In genomic region chr7:32888505-32888904, GRCh38 we compare ENCODE assay signal across 13 cellular contexts. TPM values are rescaled to one million over a fixed set of nuclear protein-coding genes. Genes with fewer than 3 reads are reported as not detected.
DNase-seq lines count a peak whose midpoint lies in the region; ATAC-seq and TF ChIP-seq lines count a peak whose summit lies in the region.
"Had no signal": no experiment of that assay in that cellular context is flagged by ENCODE, and none has a peak within 500 bp of the region (broad histone marks: within the 10 kb centered on the region; RNA-seq: fewer than 3 reads in every experiment).

No MANE protein-coding gene starts in this region.

- H3K27ac Mint-ChIP-seq in activated CD4-positive, alpha-beta T cell treated with anti-CD3 and anti-CD28 coated beads, Interleukin-2, amount 10 ng/mL, durations not matched to agents 7 days and 5 days = peak overlapping the region; percentile 70
- H3K27ac Mint-ChIP-seq in stimulated activated effector memory CD8-positive, alpha-beta T cell treated with anti-CD3 and anti-CD28 coated beads, Interleukin-12 subunit alpha, Interleukin-12 subunit beta, amount 100 ng/mL, for 72 hours = peak overlapping the region; percentile 99

- no peaks in the 10 kb centered on the region for H3K27me3 Mint-ChIP-seq in activated CD4-positive, alpha-beta T cell treated with anti-CD3 and anti-CD28 coated beads, Interleukin-2, amount 10 ng/mL, durations not matched to agents 7 days and 5 days

- CTCF ChIA-PET in activated CD4-positive, alpha-beta T cell treated with anti-CD3 and anti-CD28 coated beads, Interleukin-2, amount 10 ng/mL, durations not matched to agents 7 days and 5 days (lab: Charles Lee) = interaction anchor here (1.0 to 1.8 kb wide), 3 partner anchors 14 to 30 kb away, joined by 3 to 6 read pairs (median 3); no protein-coding TSS in a partner anchor
- CTCF ChIA-PET in Panc1 (lab: Charles Lee) = no interaction called here

- peak overlapping the region; percentile 57 for H3K4me3 Mint-ChIP-seq in activated CD4-positive, alpha-beta T cell treated with anti-CD3 and anti-CD28 coated beads, Interleukin-2, amount 10 ng/mL, durations not matched to agents 7 days and 5 days
- H3K4me3 Mint-ChIP-seq in stimulated activated effector memory CD8-positive, alpha-beta T cell treated with anti-CD3 and anti-CD28 coated beads, Interleukin-12 subunit alpha, Interleukin-12 subunit beta, amount 100 ng/mL, for 72 hours = peak overlapping the region; percentile 94

- H3K4me1 ChIP-seq in Panc1 (ENCODE audit: control insufficient read depth, insufficient read depth, low read length) = peaks cover 46% of the 10 kb centered on the region
- peaks cover 68 to 73% (median 71%) of the 10 kb centered on the region in 4 donors for H3K4me1 ChIP-seq in esophagus muscularis mucosa

- H3K27ac ChIP-seq in Panc1 (ENCODE audit: low read length) (peak overlapping the region; percentile 32; the same call in 1 of the 2 replicates), esophagus muscularis mucosa (replicated peaks in 1 of 4) (peak overlapping the region in 3 of 4 donors; percentile 6 to 100 (median 100))

- H3K4me3 ChIP-seq in Panc1 (ENCODE audit: low read depth in 2 of 2, low read length in 2 of 2) (no peak overlapping the region), esophagus muscularis mucosa (peak overlapping the region in 1 of 4 donors; percentile 95)

- POLR2A ChIA-PET in activated CD4-positive, alpha-beta T cell treated with anti-CD3 and anti-CD28 coated beads, Interleukin-2, amount 10 ng/mL, durations not matched to agents 7 days and 5 days (lab: Charles Lee) = interaction anchor here (0.6 to 0.9 kb wide), 3 partner anchors 9 to 393 kb away, joined by 3 to 28 read pairs (median 4); partner anchors contain the start of gene AVL9
- POLR2A ChIA-PET in Panc1 (lab: Charles Lee) = no interaction called here

- ATAC-seq in Panc1 (no peak), HG02678 (IDR thresholded peaks at IDR 0.05; ENCODE audit: unreplicated experiment) (no peak), HG02884 (IDR thresholded peaks at IDR 0.05; ENCODE audit: unreplicated experiment) (no peak)
- no peak for ATAC-seq in stimulated activated effector memory CD8-positive, alpha-beta T cell treated with anti-CD3 and anti-CD28 coated beads, Interleukin-12 subunit alpha, Interleukin-12 subunit beta, amount 100 ng/mL, for 72 hours

- H3K9me3 Mint-ChIP-seq in activated CD4-positive, alpha-beta T cell treated with anti-CD3 and anti-CD28 coated beads, Interleukin-2, amount 10 ng/mL, durations not matched to agents 7 days and 5 days = no peaks in the 10 kb centered on the region
- no peaks in the 10 kb centered on the region for H3K9me3 Mint-ChIP-seq in stimulated activated effector memory CD8-positive, alpha-beta T cell treated with anti-CD3 and anti-CD28 coated beads, Interleukin-12 subunit alpha, Interleukin-12 subunit beta, amount 100 ng/mL, for 72 hours

- no TSS peak for BruUV-seq in Panc1 (replicated peaks; lab: Mats Ljungman, UMichigan)

- peaks cover 54% of the 10 kb centered on the region for H3K4me1 Mint-ChIP-seq in activated CD4-positive, alpha-beta T cell treated with anti-CD3 and anti-CD28 coated beads, Interleukin-2, amount 10 ng/mL, durations not matched to agents 7 days and 5 days
- peaks cover 57% of the 10 kb centered on the region for H3K4me1 Mint-ChIP-seq in stimulated activated effector memory CD8-positive, alpha-beta T cell treated with anti-CD3 and anti-CD28 coated beads, Interleukin-12 subunit alpha, Interleukin-12 subunit beta, amount 100 ng/mL, for 72 hours

- TF ChIP-seq POLR2A in esophagus muscularis mucosa (IDR thresholded peaks at IDR 0.05; ENCODE audit: low read depth) = no peak

- H3K9me3 ChIP-seq in Panc1 (ENCODE audit: control insufficient read depth, insufficient read depth, low read depth, low read length) = no peaks in the 10 kb centered on the region
- H3K9me3 ChIP-seq in esophagus muscularis mucosa = no peaks in the 10 kb centered on the region
- H3K9me3 ChIP-seq: thoracic aorta had no signal

- H3K27me3 ChIP-seq in Panc1 (ENCODE audit: control insufficient read depth, insufficient read depth, low read length) (no peaks in the 10 kb centered on the region), esophagus muscularis mucosa (no peaks in the 10 kb centered on the region)

- peaks cover 3% of the 10 kb centered on the region; the same call in 1 of the 2 replicates for H3K36me3 ChIP-seq in Panc1 (ENCODE audit: control insufficient read depth, insufficient read depth, low read length)
- H3K36me3 ChIP-seq in esophagus muscularis mucosa = no peaks in the 10 kb centered on the region
- H3K36me3 ChIP-seq: thoracic aorta had no signal

- TF ChIP-seq CTCF in Panc1 (IDR thresholded peaks at IDR 0.05) = no peak
- TF ChIP-seq CTCF in esophagus muscularis mucosa (IDR thresholded peaks at IDR 0.05) = no peak

- no peak for DNase-seq in activated CD4-positive, alpha-beta T cell treated with anti-CD3 and anti-CD28 coated beads, Interleukin-2, amount 10 ng/mL, durations not matched to agents 7 days and 5 days
- no peak for DNase-seq in activated CD4-positive, alpha-beta T cell treated with anti-CD3 and anti-CD28 coated beads, Interleukin-2, amount 50 U/mL, for 48 hours
- no peak for DNase-seq in Panc1 (ENCODE audit: low read depth, low spot score)
- no peak for DNase-seq in esophagus muscularis mucosa (ENCODE audit: extremely low spot score)
- no peak for DNase-seq in stimulated activated effector memory CD8-positive, alpha-beta T cell treated with anti-CD3 and anti-CD28 coated beads, Interleukin-12 subunit alpha, Interleukin-12 subunit beta, amount 100 ng/mL, for 72 hours (ENCODE audit: low spot score in 2 of 2)
- no peak for DNase-seq in pons (ENCODE audit: low spot score)
- DNase-seq: EL, IMR-90, NCI-H1694 treated with DMSO at 0.1 percent for 48 hours, retina had no signal

- peaks cover 28% of the 10 kb centered on the region for H3K36me3 Mint-ChIP-seq in activated CD4-positive, alpha-beta T cell treated with anti-CD3 and anti-CD28 coated beads, Interleukin-2, amount 10 ng/mL, durations not matched to agents 7 days and 5 days (ENCODE audit: low read depth)
- peaks cover 62% of the 10 kb centered on the region for H3K36me3 Mint-ChIP-seq in stimulated activated effector memory CD8-positive, alpha-beta T cell treated with anti-CD3 and anti-CD28 coated beads, Interleukin-12 subunit alpha, Interleukin-12 subunit beta, amount 100 ng/mL, for 72 hours

- no peak for TF ChIP-seq EP300 in esophagus muscularis mucosa (IDR thresholded peaks at IDR 0.05)

- WGBS in esophagus muscularis mucosa = 88% methylated on average over 6 of the region's 6 CpGs

- intact Hi-C loops in Panc1 (cut with micrococcal nuclease; ENCODE audit: unreplicated experiment) = no loop called here
- intact Hi-C loops in esophagus muscularis mucosa (cut with DNase I) = no loop called here

- in situ Hi-C loops in Panc1 (cut with HindIII; ENCODE audit: low pct_unique_long_range_greater_than_20kb, low sequenced_read_pairs) = no loop called here

RNA-seq across cellular contexts. Expression of gene KBTBD2, which starts 3.1 kb away (rescaled TPM):
- total RNA-seq in activated CD4-positive, alpha-beta T cell treated with anti-CD3 and anti-CD28 coated beads, Interleukin-2, amount 10 ng/mL, durations not matched to agents 7 days and 5 days = 10 to 100 TPM; 46.2 to 46.6 TPM
- total RNA-seq in Panc1 (2021; ENCODE audit: unreplicated experiment) (36.8 TPM), esophagus muscularis mucosa (10 to 100 TPM; 28.3 to 51.2 (median 38.7) TPM)
- 20.4 TPM for polyA plus RNA-seq in Panc1 (2012; ENCODE audit: insufficient read length)
